ENCODE assay signal across 16 cellular contexts in genomic region chr3:31091748-31092147, GRCh38.
A peak's percentile ranks its signal among the peaks of the same experiment; 100 is the strongest.
DNase-seq lines count a peak whose midpoint lies in the region; ATAC-seq and TF ChIP-seq lines count a peak whose summit lies in the region.
"Had no signal": no experiment of that assay in that cellular context is flagged by ENCODE, and none has a peak within 500 bp of the region (broad histone marks: within the 10 kb centered on the region; RNA-seq: fewer than 3 reads in every experiment).

No MANE protein-coding gene starts in this region.

- H3K4me1 Mint-ChIP-seq in H9, result peaks cover 0 to 6% of the 10 kb centered on the region in 2 experiments; a peak in 2 of 4 replicates
- peaks cover 6% of the 10 kb centered on the region for H3K4me1 Mint-ChIP-seq in T-helper 17 cell
- peaks cover under 1% of the 10 kb centered on the region for H3K4me1 Mint-ChIP-seq in activated naive CD8-positive, alpha-beta T cell treated with anti-CD3 and anti-CD28 coated beads for 36 hours

- H2AK5ac ChIP-seq in H9 (ENCODE audit: insufficient read length, low read length) (no peak overlapping the region), mesendoderm (ENCODE audit: low read length) (no peak overlapping the region)

- H2BK20ac ChIP-seq in H9 (ENCODE audit: low read depth, low read length, poor library complexity, severe bottlenecking), result no peak overlapping the region

- no peak overlapping the region for H3K4me3 ChIP-seq in A673 (ENCODE audit: low read depth, low read length, poor library complexity, severe bottlenecking)
- H3K4me3 ChIP-seq in mesendoderm (ENCODE audit: low read length), result no peak overlapping the region
- no peak overlapping the region for H3K4me3 ChIP-seq in smooth muscle cell

- H2AFZ ChIP-seq in H9 (ENCODE audit: low read length) (no peak overlapping the region), smooth muscle cell (ENCODE audit: low read depth) (no peak overlapping the region)

- H3K27me3 ChIP-seq in A673 (replicated peaks; ENCODE audit: insufficient read depth, low read depth, low read length, poor library complexity) (no peaks in the 10 kb centered on the region), H9 (ENCODE audit: insufficient read depth, low read length) (no peaks in the 10 kb centered on the region), mesendoderm (ENCODE audit: insufficient read depth, low read length, poor library complexity) (no peaks in the 10 kb centered on the region), smooth muscle cell (ENCODE audit: low read depth) (no peaks in the 10 kb centered on the region)

- H3K9me3 ChIP-seq in A673 (ENCODE audit: low read depth, low read length, poor library complexity, severe bottlenecking) (no peaks in the 10 kb centered on the region), H9 (ENCODE audit: control insufficient read depth, low read depth, low read length) (no peaks in the 10 kb centered on the region), T-helper 17 cell (ENCODE audit: control insufficient read depth, low read length, poor library complexity, severe bottlenecking) (no peaks in the 10 kb centered on the region), smooth muscle cell (replicated peaks; ENCODE audit: low read depth) (no peaks in the 10 kb centered on the region)

- H3K4ac ChIP-seq in H9 (ENCODE audit: low read depth, low read length) (no peak overlapping the region), mesendoderm (ENCODE audit: low read depth, low read length) (no peak overlapping the region)

- H2BK5ac ChIP-seq in H9 (ENCODE audit: insufficient read length, low read length) (no peak overlapping the region), mesendoderm (ENCODE audit: low read length) (no peak overlapping the region)

- H3K27ac ChIP-seq in A673 (ENCODE audit: low read depth, low read length, poor library complexity, severe bottlenecking), result no peak overlapping the region
- H3K27ac ChIP-seq in H9 (ENCODE audit: insufficient read length, low read depth, low read length), result no peak overlapping the region
- no peak overlapping the region for H3K27ac ChIP-seq in mesendoderm (ENCODE audit: low read depth, low read length)
- H3K27ac ChIP-seq in smooth muscle cell (ENCODE audit: low read depth), result no peak overlapping the region
- H3K27ac ChIP-seq: KMS-11 had no signal

- no TSS peak for BruUV-seq in A673 (replicated peaks; lab: Mats Ljungman, UMichigan)

- H4K5ac ChIP-seq in H9 (ENCODE audit: insufficient read length, low read depth, low read length), result no peak overlapping the region
- no peak overlapping the region for H4K5ac ChIP-seq in mesendoderm (ENCODE audit: low read length)

- DNase-seq in A673 (ENCODE audit: low spot score) (peak; percentile 5), H9 (no peak), T-helper 17 cell (no peak), mesendoderm (peak; percentile 9), smooth muscle cell (lab: John Stamatoyannopoulos, UW; ENCODE audit: unreplicated experiment) (no peak)
- no peak for DNase-seq in stimulated activated naive CD4-positive, alpha-beta T cell treated with Interleukin-2 at 50 U/mL for 16 hours (lab: John Stamatoyannopoulos, UW)
- no peak for DNase-seq in activated naive CD8-positive, alpha-beta T cell treated with anti-CD3 and anti-CD28 coated beads for 36 hours
- DNase-seq: 8988T; ACHN; C1 segment of cervical spinal cord; CD4-positive, alpha-beta memory T cell; DMS79; EL; HCEC 1CT had no signal

- H4K20me1 ChIP-seq in H9 (ENCODE audit: control insufficient read depth, insufficient read depth, insufficient read length), result no peaks in the 10 kb centered on the region
- no peaks in the 10 kb centered on the region for H4K20me1 ChIP-seq in smooth muscle cell (ENCODE audit: low read depth)

- CTCF ChIA-PET in A673 (lab: Charles Lee), result no interaction called here

- H3K36me3 Mint-ChIP-seq in H9 (ENCODE audit: insufficient read depth in 1 of 3, low read depth in 3 of 3) (no peaks in the 10 kb centered on the region), T-helper 17 cell (ENCODE audit: low read depth) (peaks cover 3% of the 10 kb centered on the region)
- no peaks in the 10 kb centered on the region for H3K36me3 Mint-ChIP-seq in activated naive CD8-positive, alpha-beta T cell treated with anti-CD3 and anti-CD28 coated beads for 36 hours
- H3K36me3 Mint-ChIP-seq: CD4-positive, alpha-beta memory T cell had no signal

- H3K79me1 ChIP-seq in H9 (ENCODE audit: insufficient read depth, low read depth, low read length, poor library complexity, severe bottlenecking) (no peaks in the 10 kb centered on the region), mesendoderm (ENCODE audit: low read length) (no peaks in the 10 kb centered on the region)

- peaks cover 2% of the 10 kb centered on the region for H3F3A ChIP-seq in smooth muscle cell (ENCODE audit: low read depth)

- H3K27me3 Mint-ChIP-seq in H9 (ENCODE audit: low read depth) (no peaks in the 10 kb centered on the region), T-helper 17 cell (no peaks in the 10 kb centered on the region)
- no peaks in the 10 kb centered on the region for H3K27me3 Mint-ChIP-seq in activated naive CD8-positive, alpha-beta T cell treated with anti-CD3 and anti-CD28 coated beads for 36 hours
- H3K27me3 Mint-ChIP-seq: CD4-positive, alpha-beta memory T cell had no signal

- H3K23ac ChIP-seq in H9 (ENCODE audit: insufficient read length, low read depth, low read length) (no peak overlapping the region), mesendoderm (ENCODE audit: low read length) (no peak overlapping the region)

- no peak overlapping the region for H3K27ac Mint-ChIP-seq in H9
- H3K27ac Mint-ChIP-seq in T-helper 17 cell, result peak overlapping the region; percentile 4
- H3K27ac Mint-ChIP-seq in activated naive CD8-positive, alpha-beta T cell treated with anti-CD3 and anti-CD28 coated beads for 36 hours, result no peak overlapping the region
- H3K27ac Mint-ChIP-seq: B cell; CD4-positive, alpha-beta memory T cell had no signal

- H3K4me1 ChIP-seq in A673 (ENCODE audit: insufficient read depth, low read length, poor library complexity, severe bottlenecking), result no peaks in the 10 kb centered on the region
- H3K4me1 ChIP-seq in H9 (ENCODE audit: insufficient read depth, low read length), result no peaks in the 10 kb centered on the region; the same call in 1 of the 2 replicates
- no peaks in the 10 kb centered on the region for H3K4me1 ChIP-seq in mesendoderm (ENCODE audit: control insufficient read depth, low read depth, low read length)
- peaks cover 3% of the 10 kb centered on the region for H3K4me1 ChIP-seq in smooth muscle cell (ENCODE audit: low read depth)

- H2BK12ac ChIP-seq in H9 (ENCODE audit: insufficient read length, low read depth, low read length), result no peak overlapping the region

- POLR2A ChIA-PET in A673 (lab: Charles Lee; ENCODE audit: low non-redundant PET), result no interaction called here

- H3K4me3 Mint-ChIP-seq in H9 (no peak overlapping the region), T-helper 17 cell (no peak overlapping the region)
- no peak overlapping the region for H3K4me3 Mint-ChIP-seq in activated naive CD8-positive, alpha-beta T cell treated with anti-CD3 and anti-CD28 coated beads for 36 hours
- H3K4me3 Mint-ChIP-seq: B cell; CD4-positive, alpha-beta memory T cell had no signal

- H3K56ac ChIP-seq in H9 (ENCODE audit: insufficient read length, low read depth, low read length) (no peak overlapping the region), mesendoderm (ENCODE audit: low read length) (no peak overlapping the region)

- no peak overlapping the region for H3K14ac ChIP-seq in H9 (ENCODE audit: insufficient read depth, low read length)

- H3K4me2 ChIP-seq in H9 (ENCODE audit: insufficient read depth, insufficient read length, low read length) (no peak overlapping the region), mesendoderm (ENCODE audit: low read length) (no peak overlapping the region), smooth muscle cell (no peak overlapping the region)
- H3K4me2 ChIP-seq: KMS-11 had no signal

- TF ChIP-seq CTCF in A673 (conservative IDR thresholded peaks at IDR 0.05; ENCODE audit: low read depth, low read length), result no peak
- TF ChIP-seq CTCF in H9 (conservative IDR thresholded peaks at IDR 0.05), result peak; percentile 11; the same call in 1 of the 3 replicates
- no peak for TF ChIP-seq CTCF in smooth muscle cell (IDR thresholded peaks at IDR 0.05; ENCODE audit: borderline replicate concordance, insufficient read depth, poor library complexity, severe bottlenecking)

- H3K9ac ChIP-seq in H9 (ENCODE audit: extremely low read depth, insufficient read length, low read length) (no peak overlapping the region), mesendoderm (ENCODE audit: low read length) (no peak overlapping the region), smooth muscle cell (ENCODE audit: low read depth) (no peak overlapping the region)
- H3K9ac ChIP-seq: KMS-11 had no signal

- no CpG with 5 or more reads among the region's 2 CpGs for WGBS in H9 (ENCODE audit: extremely low coverage, insufficient read length, low lambda C conversion rate)
- no CpG with 5 or more reads among the region's 2 CpGs for WGBS in mesendoderm (ENCODE audit: extremely low coverage, insufficient coverage, low lambda C conversion rate)
- 55% methylated on average over 2 of the region's 2 CpGs for WGBS in smooth muscle cell (ENCODE audit: low lambda C conversion rate)

- H3K79me2 ChIP-seq in H9 (ENCODE audit: insufficient read depth, low read length) (no peaks in the 10 kb centered on the region), mesendoderm (ENCODE audit: control insufficient read depth, insufficient read depth, low read length) (no peaks in the 10 kb centered on the region), smooth muscle cell (ENCODE audit: low read depth) (no peaks in the 10 kb centered on the region)

- intact Hi-C loops in A673 (cut with micrococcal nuclease; ENCODE audit: unreplicated experiment), result no loop called here

- H3K18ac ChIP-seq in H9 (ENCODE audit: insufficient read length, low read depth, low read length) (no peak overlapping the region), mesendoderm (ENCODE audit: low read length) (peak overlapping the region; percentile 55)

- H4K91ac ChIP-seq in H9 (ENCODE audit: insufficient read length, low read depth, low read length), result no peak overlapping the region

- H3K23me2 ChIP-seq in H9 (ENCODE audit: insufficient read length, low read depth, low read length, poor library complexity, severe bottlenecking), result no peaks in the 10 kb centered on the region

- no peak overlapping the region for H3T11ph ChIP-seq in H9 (ENCODE audit: low read length)

- no peaks in the 10 kb centered on the region for H3K36me3 ChIP-seq in A673 (ENCODE audit: insufficient read depth, low read length, poor library complexity, severe bottlenecking)
- no peaks in the 10 kb centered on the region for H3K36me3 ChIP-seq in mesendoderm (ENCODE audit: control insufficient read depth, insufficient read depth, low read length)
- no peaks in the 10 kb centered on the region for H3K36me3 ChIP-seq in smooth muscle cell (ENCODE audit: low read depth)

- no peak for ATAC-seq in T-helper 17 cell

- H3K9me3 Mint-ChIP-seq in H9, result no peaks in the 10 kb centered on the region; a peak in 1 of 5 replicates
- no peaks in the 10 kb centered on the region for H3K9me3 Mint-ChIP-seq in activated naive CD8-positive, alpha-beta T cell treated with anti-CD3 and anti-CD28 coated beads for 36 hours
- H3K9me3 Mint-ChIP-seq: CD4-positive, alpha-beta memory T cell had no signal

- H2BK15ac ChIP-seq in H9 (ENCODE audit: low read depth, low read length), result no peak overlapping the region
- peak overlapping the region; percentile 64 for H2BK15ac ChIP-seq in mesendoderm (replicated peaks; ENCODE audit: low read depth)

- H4K8ac ChIP-seq in H9 (replicated peaks; ENCODE audit: insufficient read length, low read depth, low read length) (no peak overlapping the region), mesendoderm (ENCODE audit: low read depth, low read length) (no peak overlapping the region)

- H2BK120ac ChIP-seq in H9 (ENCODE audit: low read depth, low read length, poor library complexity, severe bottlenecking) (no peak overlapping the region), mesendoderm (ENCODE audit: low read depth, low read length) (no peak overlapping the region)

Comparison
In these comparisons a context has a peak if more than half of its experiments do, and no peak if none do; other contexts are left out.
1. DNase-seq: peak in A673 (single experiment) and mesendoderm (single experiment); none in H9 (single experiment), T-helper 17 cell (0 of 3), stimulated activated naive CD4-positive, alpha-beta T cell treated with Interleukin-2 at 50 U/mL for 16 hours (single experiment), activated naive CD8-positive, alpha-beta T cell treated with anti-CD3 and anti-CD28 coated beads for 36 hours (single experiment) and smooth muscle cell (single experiment).